11 cellular contexts compared by ENCODE assay signal in the genomic region with DNA sequence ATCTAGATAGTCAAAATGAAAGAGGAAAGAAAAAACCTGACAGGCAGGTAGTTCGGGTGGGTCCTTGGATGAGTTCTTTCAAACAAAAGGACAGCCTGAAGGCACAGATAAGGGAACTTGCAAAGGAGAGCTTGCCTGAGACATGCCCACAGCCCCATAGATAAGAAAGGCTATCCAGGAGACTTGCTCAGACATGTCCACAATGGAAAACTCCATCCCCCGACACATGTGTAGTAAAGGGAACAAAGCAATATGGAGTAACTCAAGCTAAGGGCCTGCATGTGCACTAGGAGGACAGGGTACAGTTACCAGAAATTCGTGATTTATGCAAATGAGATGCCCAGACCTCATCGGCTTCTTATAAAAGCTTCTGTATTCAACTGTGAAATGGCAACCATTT.
A peak's percentile ranks its signal among the peaks of the same experiment; 100 is the strongest.
DNase-seq lines count a peak whose midpoint lies in the region; ATAC-seq and TF ChIP-seq lines count a peak whose summit lies in the region.
"Had no signal": no experiment of that assay in that cellular context is flagged by ENCODE, and none has a peak within 500 bp of the region (broad histone marks: within the 10 kb centered on the region; RNA-seq: fewer than 3 reads in every experiment).

No MANE protein-coding gene starts in this region.

- H3K4me3 ChIP-seq in LNCaP clone FGC (ENCODE audit: low read depth, low read length) (no peak overlapping the region), WERI-Rb-1 (ENCODE audit: low read depth, low read length) (no peak overlapping the region)
- H3K4me3 ChIP-seq: lung had no signal

- H3K36me3 Mint-ChIP-seq in T-helper 2 cell treated with Interferon-gamma antibody and Interleukin-4, amounts not matched to agents 5 μg/mL and 100 μg/mL, for 36 hours (ENCODE audit: low read depth), result no peaks in the 10 kb centered on the region

- no peaks in the 10 kb centered on the region for H3K9me3 Mint-ChIP-seq in T-helper 2 cell treated with Interferon-gamma antibody and Interleukin-4, amounts not matched to agents 5 μg/mL and 100 μg/mL, for 36 hours

- H3K9me3 ChIP-seq in WERI-Rb-1 (ENCODE audit: severe bottlenecking), result no peaks in the 10 kb centered on the region

- DNase-seq in EL, result peak; percentile 5
- DNase-seq in LNCaP clone FGC (ENCODE audit: low read depth), result peak; percentile 33
- peak; percentile 49 for DNase-seq in WERI-Rb-1
- DNase-seq in iPS-NIHi7 (ENCODE audit: extremely low spot score), result peak; percentile 20
- no peak for DNase-seq in stimulated activated naive CD4-positive, alpha-beta T cell (lab: John Stamatoyannopoulos, UW)
- no peak for DNase-seq in NCI-H1436 treated with DMSO at 0.1 percent for 48 hours (lab: John Stamatoyannopoulos, UW)
- DNase-seq in T-helper 2 cell treated with Interferon-gamma antibody and Interleukin-4, amounts not matched to agents 5 μg/mL and 100 μg/mL, for 36 hours (ENCODE audit: low spot score), result no peak
- DNase-seq in sciatic nerve (ENCODE audit: low spot score), result no peak
- DNase-seq: brain microvascular endothelial cell, T-helper 17 cell had no signal

- no peaks in the 10 kb centered on the region for H3K36me3 ChIP-seq in WERI-Rb-1
- H3K36me3 ChIP-seq: brain microvascular endothelial cell had no signal

- no peak overlapping the region for H3K27ac Mint-ChIP-seq in T-helper 2 cell treated with Interferon-gamma antibody and Interleukin-4, amounts not matched to agents 5 μg/mL and 100 μg/mL, for 36 hours
- H3K27ac Mint-ChIP-seq: T-helper 17 cell had no signal

- no peak for TF ChIP-seq CTCF in LNCaP clone FGC (IDR thresholded peaks at IDR 0.05; ENCODE audit: control insufficient read depth, extremely low read depth, insufficient read depth)
- TF ChIP-seq CTCF in WERI-Rb-1 (IDR thresholded peaks at IDR 0.05; ENCODE audit: low read depth, low read length), result no peak

- H3K27ac ChIP-seq in WERI-Rb-1, result peak overlapping the region; percentile 75
- H3K27ac ChIP-seq: brain microvascular endothelial cell had no signal

- no peak overlapping the region for H3K4me3 Mint-ChIP-seq in T-helper 2 cell treated with Interferon-gamma antibody and Interleukin-4, amounts not matched to agents 5 μg/mL and 100 μg/mL, for 36 hours
- H3K4me3 Mint-ChIP-seq: T-helper 17 cell had no signal

- no peaks in the 10 kb centered on the region for H3K27me3 ChIP-seq in WERI-Rb-1 (ENCODE audit: insufficient read depth, low read depth, severe bottlenecking)
- H3K27me3 ChIP-seq: brain microvascular endothelial cell had no signal

- H3K27me3 Mint-ChIP-seq in T-helper 2 cell treated with Interferon-gamma antibody and Interleukin-4, amounts not matched to agents 5 μg/mL and 100 μg/mL, for 36 hours (ENCODE audit: low read depth), result no peaks in the 10 kb centered on the region
- H3K27me3 Mint-ChIP-seq: T-helper 17 cell had no signal

- intact Hi-C loops in sciatic nerve (cut with DNase I), result no loop called here

- ATAC-seq in sciatic nerve, result no peak
- ATAC-seq: T-helper 17 cell had no signal

- no peaks in the 10 kb centered on the region for H3K4me1 Mint-ChIP-seq in T-helper 2 cell treated with Interferon-gamma antibody and Interleukin-4, amounts not matched to agents 5 μg/mL and 100 μg/mL, for 36 hours (ENCODE audit: low read depth)
- H3K4me1 Mint-ChIP-seq: T-helper 17 cell had no signal

Comparison
In these comparisons a context has a peak if more than half of its experiments do, and no peak if none do; other contexts are left out.
1. DNase-seq: peak in EL (single experiment), LNCaP clone FGC (single experiment), WERI-Rb-1 (single experiment) and iPS-NIHi7 (single experiment); none in stimulated activated naive CD4-positive, alpha-beta T cell (0 of 6), NCI-H1436 treated with DMSO at 0.1 percent for 48 hours (single experiment), T-helper 2 cell treated with Interferon-gamma antibody and Interleukin-4, amounts not matched to agents 5 μg/mL and 100 μg/mL, for 36 hours (single experiment) and sciatic nerve (single experiment).